In the genomic region with DNA sequence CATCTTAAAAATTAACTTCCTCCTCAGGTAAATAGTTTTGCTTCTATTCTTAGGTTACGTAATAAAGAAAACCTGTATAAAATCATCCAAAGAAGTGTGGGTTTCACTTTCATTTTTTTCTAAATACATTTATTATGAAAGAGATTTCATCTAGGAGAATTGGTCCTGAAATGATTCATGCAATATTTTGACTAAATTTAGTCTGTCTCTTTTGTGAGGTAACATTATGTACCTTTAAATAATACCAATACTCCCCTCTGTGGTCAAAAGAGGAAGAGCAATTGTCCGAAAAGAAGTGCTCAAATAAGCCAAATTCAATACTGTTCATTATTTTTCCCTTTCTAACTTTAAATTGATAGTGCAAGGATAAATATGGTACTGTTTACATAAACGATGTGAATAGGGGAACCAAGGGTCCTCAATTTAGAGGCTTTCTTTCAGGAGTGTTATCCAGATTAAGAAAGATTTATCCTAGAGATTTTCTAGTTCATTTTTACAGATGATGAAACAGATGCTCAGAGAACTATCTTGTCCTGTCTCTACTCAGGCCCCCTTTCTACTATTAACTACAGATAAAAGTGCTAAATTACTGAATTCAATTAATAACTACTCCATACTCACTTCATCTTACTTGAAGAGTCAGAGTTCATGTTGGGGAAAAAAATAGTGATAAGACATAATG, we compare ENCODE assay signal across 7 cellular contexts. TPM values are rescaled to one million over a fixed set of nuclear protein-coding genes. Genes with fewer than 3 reads are reported as not detected.
DNase-seq lines count a peak whose midpoint lies in the region; ATAC-seq, FAIRE-seq and TF ChIP-seq lines count a peak whose summit lies in the region.

No MANE protein-coding gene starts in this region.

- 0% methylated on average over 3 of the region's 3 CpGs for WGBS in GM12878 (ENCODE audit: insufficient coverage, insufficient replicate concordance, low lambda C conversion rate, missing lambda C conversion rate)
- WGBS in upper lobe of left lung, 2 donors: 19 to 21% methylated on average over 3 of the region's 3 CpGs

- CTCF ChIA-PET in GM12878 (lab: Yijun Ruan, JAX): interaction anchor here (0.6 to 2.2 kb wide), 4 partner anchors 132 to 406 kb away, joined by 3 to 9 read pairs (median 4); no protein-coding TSS in a partner anchor

- H3K4me3 ChIP-seq in NB4 (ENCODE audit: low read depth, low read length) (no peak overlapping the region), GM12878 (no peak overlapping the region), upper lobe of left lung (no peak overlapping the region)

- no peak overlapping the region for H3K27ac Mint-ChIP-seq in activated T-helper 1 cell treated with anti-CD3 and anti-CD28 coated beads, Interleukin-12 subunit alpha, Interleukin-12 subunit beta, Interleukin-2, Interleukin-4 antibody, amounts not matched to agents 30 ng/mL and 10 ng/mL and 1 ng/mL, durations not matched to agents 14 hours and 24 hours and 36 hours

- POLR2A ChIA-PET in GM12878 (lab: Charles Lee): no interaction called here

- H3K9me3 ChIP-seq in GM12878 (replicated peaks; ENCODE audit: control insufficient read depth, insufficient read depth, low read length): no peaks in the 10 kb centered on the region
- no peaks in the 10 kb centered on the region for H3K9me3 ChIP-seq in upper lobe of left lung

- ATAC-seq in GM21723 (IDR thresholded peaks at IDR 0.05; ENCODE audit: unreplicated experiment) (peak; percentile 77), GM12878 (peak; percentile 88), upper lobe of left lung (ENCODE audit: low FRiP score in 2 of 2) (peak in 1 of 2 donors; percentile 75)

- no peaks in the 10 kb centered on the region for H3K4me1 Mint-ChIP-seq in activated T-helper 1 cell treated with anti-CD3 and anti-CD28 coated beads, Interleukin-12 subunit alpha, Interleukin-12 subunit beta, Interleukin-2, Interleukin-4 antibody, amounts not matched to agents 30 ng/mL and 10 ng/mL and 1 ng/mL, durations not matched to agents 14 hours and 24 hours and 36 hours (ENCODE audit: low read depth)

- no peak overlapping the region for H3K4me3 Mint-ChIP-seq in activated T-helper 1 cell treated with anti-CD3 and anti-CD28 coated beads, Interleukin-12 subunit alpha, Interleukin-12 subunit beta, Interleukin-2, Interleukin-4 antibody, amounts not matched to agents 30 ng/mL and 10 ng/mL and 1 ng/mL, durations not matched to agents 14 hours and 24 hours and 36 hours

- no peak overlapping the region for H2AFZ ChIP-seq in GM12878 (ENCODE audit: control insufficient read depth, low read depth, low read length)

- RAD21 ChIA-PET in GM12878 (lab: Charles Lee; ENCODE audit: unreplicated experiment): interaction anchor here (1.0 to 1.1 kb wide), 2 partner anchors 207 to 536 kb away, joined by 3 to 4 read pairs; no protein-coding TSS in a partner anchor

- intact Hi-C loops in GM12878 (cut with micrococcal nuclease; ENCODE audit: unreplicated experiment): loop anchor here (1.0 to 5.0 kb wide), 4 partner anchors 207 to 694 kb away; no protein-coding TSS in a partner anchor
- intact Hi-C loops in activated T-helper 1 cell treated with anti-CD3 and anti-CD28 coated beads, Interleukin-12 subunit alpha, Interleukin-12 subunit beta, Interleukin-2, Interleukin-4 antibody, amounts not matched to agents 30 ng/mL and 10 ng/mL and 1 ng/mL, durations not matched to agents 14 hours and 24 hours and 36 hours (cut with micrococcal nuclease): loop anchor here (1.0 kb wide), 3 partner anchors 207 to 536 kb away; no protein-coding TSS in a partner anchor

- H4K20me1 ChIP-seq in GM12878 (ENCODE audit: control insufficient read depth, insufficient read depth): no peaks in the 10 kb centered on the region

- no peak for TF ChIP-seq EP300 in GM12878 (IDR thresholded peaks at IDR 0.05; ENCODE audit: borderline replicate concordance in 1 of 2, control insufficient read depth in 1 of 2, low read depth in 2 of 2, low read length in 2 of 2)
- TF ChIP-seq EP300 in upper lobe of left lung (IDR thresholded peaks at IDR 0.05): no peak

- TF ChIP-seq CTCF in NB4 (IDR thresholded peaks at IDR 0.05; ENCODE audit: low read depth, low read length) (peak; percentile 35), GM12878 (IDR thresholded peaks at IDR 0.05 in 2 of 3, conservative IDR thresholded peaks at IDR 0.05 in 1 of 3; ENCODE audit: control insufficient read depth in 2 of 3, extremely low read depth in 1 of 3, insufficient read depth in 1 of 3, low read depth in 3 of 3, low read length in 3 of 3) (peak; percentile 40 to 60 (median 57); a peak in 4 of 6 replicates), upper lobe of left lung (IDR thresholded peaks at IDR 0.05) (peak; percentile 27 to 63 (median 42))

- H3K36me3 ChIP-seq in GM12878 (ENCODE audit: control insufficient read depth in 2 of 2, insufficient read depth in 2 of 2, low read length in 1 of 2) (no peaks in the 10 kb centered on the region), upper lobe of left lung (no peaks in the 10 kb centered on the region)

- TF ChIP-seq POLR2A in NB4 (IDR thresholded peaks at IDR 0.05; ENCODE audit: extremely low read depth, insufficient read length) (no peak), GM12878 (IDR thresholded peaks at IDR 0.05; ENCODE audit: low read depth, low read length) (no peak), upper lobe of left lung (IDR thresholded peaks at IDR 0.05) (no peak)

- H3K27ac ChIP-seq in GM12878 (ENCODE audit: control insufficient read depth, insufficient read depth): no peak overlapping the region
- H3K27ac ChIP-seq in upper lobe of left lung: no peak overlapping the region

- peak; percentile 72 for TF ChIP-seq RAD21 in GM12878 (IDR thresholded peaks at IDR 0.05; ENCODE audit: insufficient read depth, low read depth, low read length)

- no peak overlapping the region for H3K4me2 ChIP-seq in GM12878 (ENCODE audit: control insufficient read depth, insufficient read depth)

- peaks cover 9% of the 10 kb centered on the region for H3K27me3 Mint-ChIP-seq in activated T-helper 1 cell treated with anti-CD3 and anti-CD28 coated beads, Interleukin-12 subunit alpha, Interleukin-12 subunit beta, Interleukin-2, Interleukin-4 antibody, amounts not matched to agents 30 ng/mL and 10 ng/mL and 1 ng/mL, durations not matched to agents 14 hours and 24 hours and 36 hours (ENCODE audit: insufficient read depth)

- H3K9me3 Mint-ChIP-seq in activated T-helper 1 cell treated with anti-CD3 and anti-CD28 coated beads, Interleukin-12 subunit alpha, Interleukin-12 subunit beta, Interleukin-2, Interleukin-4 antibody, amounts not matched to agents 30 ng/mL and 10 ng/mL and 1 ng/mL, durations not matched to agents 14 hours and 24 hours and 36 hours: no peaks in the 10 kb centered on the region

- in situ Hi-C loops in GM12878 (cut with MboI): loop anchor here (25.0 kb wide), 1 partner anchor 539 kb away; no protein-coding TSS in a partner anchor

- DNase-seq in GM03348 (ENCODE audit: low spot score): peak; percentile 46
- peak; percentile 27 for DNase-seq in NB4 (ENCODE audit: low read depth)
- peak; percentile 7 for DNase-seq in GM12878 (ENCODE audit: low read depth, low spot score)
- peak; percentile 27 for DNase-seq in kidney glomerular epithelial cell (lab: John Stamatoyannopoulos, UW)
- no peak for DNase-seq in upper lobe of left lung
- DNase-seq in activated T-helper 1 cell treated with anti-CD3 and anti-CD28 coated beads, Interleukin-12 subunit alpha, Interleukin-12 subunit beta, Interleukin-2, Interleukin-4 antibody, amounts not matched to agents 30 ng/mL and 10 ng/mL and 1 ng/mL, durations not matched to agents 14 hours and 24 hours and 36 hours (ENCODE audit: low spot score): no peak

- BruUV-seq in GM12878 (replicated peaks; lab: Mats Ljungman, UMichigan): no TSS peak

- SMC1A ChIA-PET in GM12878 (lab: Charles Lee; ENCODE audit: uncharacterized antibody, unreplicated experiment): no interaction called here

- FAIRE-seq in GM12878 (lab: Jason Lieb, UNC): no peak

- no peak overlapping the region for H3K9ac ChIP-seq in GM12878 (ENCODE audit: control insufficient read depth, insufficient read depth, low read length)

- no peaks in the 10 kb centered on the region for H3K79me2 ChIP-seq in GM12878 (ENCODE audit: control insufficient read depth, insufficient read depth, low read length)

- H3K36me3 Mint-ChIP-seq in activated T-helper 1 cell treated with anti-CD3 and anti-CD28 coated beads, Interleukin-12 subunit alpha, Interleukin-12 subunit beta, Interleukin-2, Interleukin-4 antibody, amounts not matched to agents 30 ng/mL and 10 ng/mL and 1 ng/mL, durations not matched to agents 14 hours and 24 hours and 36 hours (ENCODE audit: low read depth): no peaks in the 10 kb centered on the region

- H3K27me3 ChIP-seq in GM12878 (replicated peaks in 1 of 2; ENCODE audit: control insufficient read depth in 2 of 2, insufficient read depth in 2 of 2, low read length in 1 of 2) (peaks cover 0 to 2% of the 10 kb centered on the region in 2 experiments; a peak in 1 of 4 replicates), upper lobe of left lung (no peaks in the 10 kb centered on the region)

- no peaks in the 10 kb centered on the region for H3K4me1 ChIP-seq in GM12878 (ENCODE audit: control insufficient read depth, insufficient read depth, low read length)
- no peaks in the 10 kb centered on the region for H3K4me1 ChIP-seq in upper lobe of left lung

RNA-seq across cellular contexts. Expression of gene CYP39A1, which starts 26.2 kb away (rescaled TPM):
- total RNA-seq in GM12878 (2013; cell fraction: nucleolus; rRNA removed): not detected in 2 replicates
- total RNA-seq in GM12878 (2014; rRNA removed) (not detected in 2 replicates), GM12878 (2014; rRNA removed; fragmentation: Illumina TruSeq; extraction: Trizol) (not detected in 2 replicates), GM12878 (2021) (not detected in 2 replicates), upper lobe of left lung (10 to 100 TPM in 1 of 6 donors, 1 to 10 TPM in 5; 2.6 to 10.3 (median 5.0) TPM)
- not detected for polyA plus RNA-seq in GM12878 (2011; ENCODE audit: low read depth)
- polyA plus RNA-seq in GM12878 (2011; rRNA removed) (not detected in 2 replicates), GM12878 (2014; fragmentation: Illumina TruSeq; extraction: Trizol) (not detected in 2 replicates), GM12878 (2014; fragmentation: Nextera tagmentation; extraction: Ambion mirVana) (not detected), GM12878 (2014; rRNA removed) (not detected in 2 replicates), GM12878 (2016; fragmentation: Nextera tagmentation; extraction: Ambion mirVana) (not detected)
- polyA plus RNA-seq in GM12878 (2011; cell fraction: cytosol; rRNA removed): not detected in 2 replicates
- polyA plus RNA-seq in GM12878 (2011; cell fraction: nucleus; rRNA removed): not detected in 2 replicates
- polyA plus RNA-seq in GM12878 (2012): not detected in 2 replicates
- not detected in 2 replicates for polyA minus RNA-seq in GM12878 (2011; rRNA and poly(A)+ RNA removed)
- not detected in 2 replicates for polyA minus RNA-seq in GM12878 (2011; cell fraction: cytosol; rRNA and poly(A)+ RNA removed)
- not detected in 2 replicates for polyA minus RNA-seq in GM12878 (2011; cell fraction: nucleus; rRNA and poly(A)+ RNA removed)
- not detected in 2 replicates for total RNA-seq in activated T-helper 1 cell treated with anti-CD3 and anti-CD28 coated beads, Interleukin-12 subunit alpha, Interleukin-12 subunit beta, Interleukin-2, Interleukin-4 antibody, amounts not matched to agents 30 ng/mL and 10 ng/mL and 1 ng/mL, durations not matched to agents 14 hours and 24 hours and 36 hours

RNA-seq across cellular contexts. Expression of gene SLC25A27, which starts 26.4 kb away (rescaled TPM):
- not detected in 2 replicates for total RNA-seq in GM12878 (2013; cell fraction: nucleolus; rRNA removed)
- total RNA-seq in GM12878 (2014; rRNA removed) (not detected in 2 replicates), GM12878 (2014; rRNA removed; fragmentation: Illumina TruSeq; extraction: Trizol) (not detected in 2 replicates), GM12878 (2021) (not detected in 2 replicates), upper lobe of left lung (10 to 100 TPM in 5 of 6 donors, 1 to 10 TPM in 1; 7.8 to 61.8 (median 13.7) TPM)
- polyA plus RNA-seq in GM12878 (2011; ENCODE audit: low read depth): not detected
- polyA plus RNA-seq in GM12878 (2011; rRNA removed) (0.33 TPM in 1 of 2 replicates, not detected in the other), GM12878 (2014; fragmentation: Illumina TruSeq; extraction: Trizol) (not detected in 2 replicates), GM12878 (2014; fragmentation: Nextera tagmentation; extraction: Ambion mirVana) (not detected), GM12878 (2014; rRNA removed) (not detected in 2 replicates), GM12878 (2016; fragmentation: Nextera tagmentation; extraction: Ambion mirVana) (not detected)
- polyA plus RNA-seq in GM12878 (2011; cell fraction: cytosol; rRNA removed): not detected in 2 replicates
- not detected in 2 replicates for polyA plus RNA-seq in GM12878 (2011; cell fraction: nucleus; rRNA removed)
- polyA plus RNA-seq in GM12878 (2012): not detected in 2 replicates
- polyA minus RNA-seq in GM12878 (2011; rRNA and poly(A)+ RNA removed): not detected in 2 replicates
- not detected in 2 replicates for polyA minus RNA-seq in GM12878 (2011; cell fraction: cytosol; rRNA and poly(A)+ RNA removed)
- polyA minus RNA-seq in GM12878 (2011; cell fraction: nucleus; rRNA and poly(A)+ RNA removed): not detected in 2 replicates
- not detected in 2 replicates for total RNA-seq in activated T-helper 1 cell treated with anti-CD3 and anti-CD28 coated beads, Interleukin-12 subunit alpha, Interleukin-12 subunit beta, Interleukin-2, Interleukin-4 antibody, amounts not matched to agents 30 ng/mL and 10 ng/mL and 1 ng/mL, durations not matched to agents 14 hours and 24 hours and 36 hours

Comparison
In these comparisons a context has a peak if more than half of its experiments do, and no peak if none do; other contexts are left out.
1. DNase-seq: peak in GM03348 (single experiment), NB4 (single experiment), GM12878 (single experiment) and kidney glomerular epithelial cell (single experiment); none in upper lobe of left lung (0 of 2) and activated T-helper 1 cell treated with anti-CD3 and anti-CD28 coated beads, Interleukin-12 subunit alpha, Interleukin-12 subunit beta, Interleukin-2, Interleukin-4 antibody, amounts not matched to agents 30 ng/mL and 10 ng/mL and 1 ng/mL, durations not matched to agents 14 hours and 24 hours and 36 hours (single experiment).
2. Peak in every context shown above with its lines, with median percentiles within 50 percentile points of each other: CTCF ChIP-seq.